ENCODE assay signal across 1 cellular context in the genomic region with DNA sequence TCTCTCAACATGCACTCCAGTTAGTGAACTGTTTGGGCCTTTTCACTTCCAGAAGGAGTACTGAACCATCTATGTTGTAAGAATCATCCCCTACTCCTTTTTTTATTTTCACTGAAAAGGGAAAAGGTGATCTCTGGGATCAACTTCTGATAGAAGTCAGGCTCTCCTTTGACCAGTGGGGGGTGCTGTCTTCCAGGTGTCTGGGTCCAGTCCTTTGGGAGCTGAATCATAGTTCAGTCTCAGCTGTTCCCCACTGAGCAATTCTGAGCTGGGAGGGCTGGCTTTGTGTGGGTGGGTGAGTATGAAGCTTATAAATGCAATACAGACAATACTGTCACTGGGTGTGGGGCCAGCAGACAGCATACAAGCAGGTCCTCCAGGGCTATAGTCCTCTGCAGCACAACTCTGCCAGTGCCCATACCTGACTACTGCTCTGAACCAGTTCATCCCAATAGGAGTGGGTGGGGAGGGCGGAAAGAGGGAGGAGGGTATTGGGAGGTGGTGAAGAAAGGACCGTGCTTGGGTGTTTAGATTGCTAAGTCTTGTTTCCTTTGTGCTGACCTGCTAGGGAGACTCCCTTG.
A peak's percentile ranks its signal among the peaks of the same experiment; 100 is the strongest.
TF ChIP-seq lines count a peak whose summit lies in the region.

No MANE protein-coding gene starts in this region.

TF ChIP-seq in K562, 482 proteins besides CTCF, POLR2A, EP300 and RAD21 (continued from another document):
- TF ChIP-seq, protein P1, sequence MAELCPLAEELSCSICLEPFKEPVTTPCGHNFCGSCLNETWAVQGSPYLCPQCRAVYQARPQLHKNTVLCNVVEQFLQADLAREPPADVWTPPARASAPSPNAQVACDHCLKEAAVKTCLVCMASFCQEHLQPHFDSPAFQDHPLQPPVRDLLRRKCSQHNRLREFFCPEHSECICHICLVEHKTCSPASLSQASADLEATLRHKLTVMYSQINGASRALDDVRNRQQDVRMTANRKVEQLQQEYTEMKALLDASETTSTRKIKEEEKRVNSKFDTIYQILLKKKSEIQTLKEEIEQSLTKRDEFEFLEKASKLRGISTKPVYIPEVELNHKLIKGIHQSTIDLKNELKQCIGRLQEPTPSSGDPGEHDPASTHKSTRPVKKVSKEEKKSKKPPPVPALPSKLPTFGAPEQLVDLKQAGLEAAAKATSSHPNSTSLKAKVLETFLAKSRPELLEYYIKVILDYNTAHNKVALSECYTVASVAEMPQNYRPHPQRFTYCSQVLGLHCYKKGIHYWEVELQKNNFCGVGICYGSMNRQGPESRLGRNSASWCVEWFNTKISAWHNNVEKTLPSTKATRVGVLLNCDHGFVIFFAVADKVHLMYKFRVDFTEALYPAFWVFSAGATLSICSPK (IDR thresholded peaks at IDR 0.05; ENCODE audit: borderline replicate concordance): no peak
- TF ChIP-seq EZH2 (IDR thresholded peaks at IDR 0.05; ENCODE audit: borderline replicate concordance, low read depth, low read length) (no peak), PTTG1 (tag; IDR thresholded peaks at IDR 0.05; ENCODE audit: low read depth) (no peak), ZNF717 (CRISPR knock-in tag; IDR thresholded peaks at IDR 0.05) (no peak), ZNF507 (tag; conservative IDR thresholded peaks at IDR 0.05) (no peak), TOE1 (IDR thresholded peaks at IDR 0.05; ENCODE audit: borderline replicate concordance) (no peak), TOE1 (CRISPR knock-in tag; IDR thresholded peaks at IDR 0.05; ENCODE audit: borderline replicate concordance, low read depth) (no peak), KLF6 (CRISPR knock-in tag; IDR thresholded peaks at IDR 0.05; ENCODE audit: borderline replicate concordance) (no peak), MAFF (IDR thresholded peaks at IDR 0.05; ENCODE audit: low read length) (peak; percentile 27; the same call in 1 of the 2 replicates), TCFL5 (CRISPR knock-in tag; conservative IDR thresholded peaks at IDR 0.05) (no peak)
- TF ChIP-seq, protein P2, sequence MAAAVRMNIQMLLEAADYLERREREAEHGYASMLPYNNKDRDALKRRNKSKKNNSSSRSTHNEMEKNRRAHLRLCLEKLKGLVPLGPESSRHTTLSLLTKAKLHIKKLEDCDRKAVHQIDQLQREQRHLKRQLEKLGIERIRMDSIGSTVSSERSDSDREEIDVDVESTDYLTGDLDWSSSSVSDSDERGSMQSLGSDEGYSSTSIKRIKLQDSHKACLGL (CRISPR knock-in tag; IDR thresholded peaks at IDR 0.05; ENCODE audit: borderline replicate concordance, poor library complexity, severe bottlenecking): no peak
